8 cellular contexts compared by ENCODE assay signal in the genomic region with DNA sequence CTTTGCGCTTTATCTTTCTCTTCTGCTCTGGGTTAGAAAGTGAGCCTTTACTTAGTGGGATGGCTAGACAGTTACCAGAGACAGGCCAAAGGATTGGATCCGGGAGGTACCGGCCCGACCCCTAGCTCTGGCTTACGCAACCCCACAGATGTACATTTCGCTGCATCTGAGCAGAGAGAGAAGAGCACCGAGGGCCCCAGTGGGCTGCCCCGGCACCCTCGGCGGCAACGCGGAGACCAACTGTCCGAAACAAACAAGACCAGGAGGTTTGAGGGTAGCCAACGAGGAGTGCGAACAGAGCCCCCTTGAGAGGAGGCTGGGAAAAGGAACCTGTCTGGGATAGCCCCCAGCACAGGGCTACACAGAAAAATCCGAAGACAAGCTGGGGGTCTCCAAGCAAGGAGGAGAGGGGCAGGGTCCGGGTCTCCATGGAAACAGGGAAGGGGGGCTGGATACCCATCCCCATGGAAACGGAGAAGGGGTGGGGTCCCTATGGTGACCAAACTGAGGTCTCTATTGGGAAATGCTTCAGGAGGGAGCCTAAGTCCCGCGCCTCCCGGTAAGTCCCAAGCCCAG. TPM values are rescaled to one million over a fixed set of nuclear protein-coding genes. Genes with fewer than 3 reads are reported as not detected.
DNase-seq lines count a peak whose midpoint lies in the region; ATAC-seq, FAIRE-seq and TF ChIP-seq lines count a peak whose summit lies in the region.

No MANE protein-coding gene starts in this region.

- ATAC-seq in GM21576 (IDR thresholded peaks at IDR 0.05; ENCODE audit: unreplicated experiment) (peak; percentile 25), HepG2 (peak; percentile 10)

- in situ Hi-C loops in HepG2 (cut with HindIII; ENCODE audit: extremely low pct_ligation_motif_present, low pct_unique_long_range_greater_than_20kb): loop anchor here (5.0 kb wide), 1 partner anchor 47 kb away; no protein-coding TSS in a partner anchor

- CTCF ChIA-PET in HepG2 (lab: Yijun Ruan, JAX; ENCODE audit: low intra/inter-chr PET ratio, low total read pairs): no interaction called here

- intact Hi-C loops in HepG2 (cut with micrococcal nuclease; ENCODE audit: unreplicated experiment): loop anchor here (1.0 kb wide), 1 partner anchor 52 kb away; the partner anchor contains the start of gene C1orf122

- H3K27me3 ChIP-seq in HepG2 (ENCODE audit: control insufficient read depth in 1 of 2, insufficient read depth in 2 of 2, low read length in 2 of 2): peaks cover 0 to 5% of the 10 kb centered on the region in 2 experiments; a peak in 2 of 5 replicates
- H3K27me3 ChIP-seq in thymus (ENCODE audit: control insufficient read depth, insufficient read depth): no peaks in the 10 kb centered on the region

- H3K9me3 ChIP-seq in HepG2 (ENCODE audit: low read length) (no peaks in the 10 kb centered on the region), thymus (ENCODE audit: control insufficient read depth) (no peaks in the 10 kb centered on the region)

- peak; percentile 54 for DNase-seq in COLO668 (lab: John Stamatoyannopoulos, UW; ENCODE audit: unreplicated experiment)
- peak; percentile 26 for DNase-seq in MV-4-11 (lab: John Stamatoyannopoulos, UW)
- peak; percentile 31 to 47 for DNase-seq in cardiac fibroblast (ENCODE audit: low read depth in 2 of 2)
- DNase-seq in HepG2 (ENCODE audit: low spot score): no peak
- DNase-seq in ecto neural progenitor cell (ENCODE audit: low spot score): no peak
- no peak for DNase-seq in SW 1271 (lab: John Stamatoyannopoulos, UW)

- peak overlapping the region; percentile 89 to 93 for H3K4me3 ChIP-seq in cardiac fibroblast (replicated peaks in 1 of 2; ENCODE audit: low read depth in 2 of 2, low read length in 2 of 2)
- H3K4me3 ChIP-seq in HepG2 (replicated peaks in 1 of 3; ENCODE audit: insufficient read depth in 1 of 3, low read depth in 2 of 3, low read length in 3 of 3): peak overlapping the region; percentile 92 to 99 (median 99)
- peak overlapping the region; percentile 84 for H3K4me3 ChIP-seq in thymus (ENCODE audit: low read length)

- TF ChIP-seq RAD21 in HepG2 (CRISPR knock-in tag; IDR thresholded peaks at IDR 0.05): no peak

- no peak for TF ChIP-seq POLR2A in HepG2 (IDR thresholded peaks at IDR 0.05; ENCODE audit: insufficient read depth in 1 of 2, low read depth in 2 of 2, low read length in 2 of 2)

- H3K27ac ChIP-seq in HepG2 (ENCODE audit: extremely low read length, insufficient read depth, low read length) (peak overlapping the region; percentile 65), thymus (ENCODE audit: low read depth) (peak overlapping the region; percentile 89)

- H3K4me2 ChIP-seq in HepG2 (ENCODE audit: low read depth, low read length): peak overlapping the region; percentile 81

- 2% methylated on average over 19 of the region's 21 CpGs for WGBS in HepG2 (ENCODE audit: low lambda C conversion rate)
- 3% methylated on average over 21 of the region's 21 CpGs for WGBS in thymus

- FAIRE-seq in HepG2 (lab: Jason Lieb, UNC): no peak

- peaks cover 27% of the 10 kb centered on the region for H3K4me1 ChIP-seq in HepG2 (ENCODE audit: insufficient read depth, low read length)
- H3K4me1 ChIP-seq in thymus (ENCODE audit: control insufficient read depth, insufficient read depth, low read length): peaks cover 6% of the 10 kb centered on the region

- no peak overlapping the region for H2AFZ ChIP-seq in HepG2 (ENCODE audit: low read length)

- H3K79me2 ChIP-seq in HepG2 (ENCODE audit: insufficient read depth, low read length): peaks cover 19% of the 10 kb centered on the region

- no peak for TF ChIP-seq EP300 in HepG2 (IDR thresholded peaks at IDR 0.05; ENCODE audit: low read depth in 2 of 2, low read length in 2 of 2)
- TF ChIP-seq EP300 in HepG2 (CRISPR knock-in tag; IDR thresholded peaks at IDR 0.05; ENCODE audit: borderline replicate concordance): no peak

- H4K20me1 ChIP-seq in HepG2 (ENCODE audit: insufficient read depth, low read length): no peaks in the 10 kb centered on the region

- peaks cover 3 to 14% of the 10 kb centered on the region in 2 experiments; a peak in 4 of 5 replicates for H3K36me3 ChIP-seq in HepG2 (replicated peaks in 1 of 2; ENCODE audit: control insufficient read depth in 1 of 2, insufficient read depth in 2 of 2, low read length in 2 of 2)
- peaks cover 16% of the 10 kb centered on the region for H3K36me3 ChIP-seq in thymus (ENCODE audit: control insufficient read depth, insufficient read depth)

- POLR2A ChIA-PET in HepG2 (lab: Yijun Ruan, JAX): interaction anchor here (0.9 to 1.6 kb wide), 15 partner anchors 8 to 384 kb away, joined by 3 to 19 read pairs (median 4); partner anchors contain the start of genes C1orf122, CDCA8, GNL2 and YRDC

- peak overlapping the region; percentile 84 for H3K9ac ChIP-seq in HepG2 (ENCODE audit: insufficient read depth, low read depth, low read length)

- TSS peak; percentile 58 for BruUV-seq in HepG2 (replicated peaks; lab: Mats Ljungman, UMichigan)

- TF ChIP-seq CTCF in cardiac fibroblast (IDR thresholded peaks at IDR 0.05; ENCODE audit: low read depth, low read length): no peak
- no peak for TF ChIP-seq CTCF in HepG2 (CRISPR knock-in tag; IDR thresholded peaks at IDR 0.05)

RNA-seq across cellular contexts. Expression of gene MTF1, which starts 0.4 kb away (rescaled TPM):
- total RNA-seq in HepG2 (2016; rRNA removed; fragmentation: Illumina TruSeq; extraction: Trizol): 3.3 and 7.2 TPM in 2 replicates
- total RNA-seq in HepG2 (2016; cell fraction: cytosol; rRNA removed; fragmentation: Illumina TruSeq; extraction: Trizol; ENCODE audit: low read depth): 0.44 and 1.0 TPM in 2 replicates
- 1.8 and 3.4 TPM in 2 replicates for total RNA-seq in HepG2 (2016; cell fraction: insoluble cytoplasmic fraction; rRNA removed; fragmentation: Illumina TruSeq; extraction: Trizol)
- total RNA-seq in HepG2 (2016; cell fraction: membrane; rRNA removed; fragmentation: Illumina TruSeq; extraction: Trizol): 1.5 and 2.7 TPM in 2 replicates
- 6.9 and 7.9 TPM in 2 replicates for total RNA-seq in HepG2 (2016; cell fraction: nucleus; rRNA removed; fragmentation: Illumina TruSeq; extraction: Trizol)
- polyA plus RNA-seq in HepG2 (2011; rRNA removed) (2.4 and 2.6 TPM in 2 replicates), thymus (3.1 TPM)
- 1.9 and 2.1 TPM in 2 replicates for polyA plus RNA-seq in HepG2 (2011; cell fraction: cytosol; rRNA removed)
- polyA plus RNA-seq in HepG2 (2011; cell fraction: nucleus; rRNA removed): 2.3 and 4.5 TPM in 2 replicates
- 2.0 TPM in 2 replicates for polyA plus RNA-seq in HepG2 (2012)
- 0.36 and 0.66 TPM in 2 replicates for polyA plus RNA-seq in HepG2 (2016; cell fraction: cytosol; fragmentation: Illumina TruSeq; extraction: Trizol; ENCODE audit: low read depth)
- 3.2 and 3.4 TPM in 2 replicates for polyA plus RNA-seq in HepG2 (2016; cell fraction: insoluble cytoplasmic fraction; fragmentation: Illumina TruSeq; extraction: Trizol; ENCODE audit: low read depth)
- 0.65 and 2.4 TPM in 2 replicates for polyA plus RNA-seq in HepG2 (2016; cell fraction: membrane; fragmentation: Illumina TruSeq; extraction: Trizol; ENCODE audit: low read depth)
- 5.6 and 7.1 TPM in 2 replicates for polyA plus RNA-seq in HepG2 (2016; cell fraction: nucleus; fragmentation: Illumina TruSeq; extraction: Trizol; ENCODE audit: insufficient read depth, low read depth)
- 5.0 and 11.1 TPM in 2 replicates for polyA minus RNA-seq in HepG2 (2011; rRNA and poly(A)+ RNA removed; ENCODE audit: low replicate concordance)
- 1.8 and 2.0 TPM in 2 replicates for polyA minus RNA-seq in HepG2 (2011; cell fraction: cytosol; rRNA and poly(A)+ RNA removed)
- 4.0 and 4.5 TPM in 2 replicates for polyA minus RNA-seq in HepG2 (2011; cell fraction: nucleus; rRNA and poly(A)+ RNA removed)

RNA-seq across cellular contexts. Expression of gene YRDC, which starts 51.0 kb away (rescaled TPM):
- total RNA-seq in HepG2 (2016; rRNA removed; fragmentation: Illumina TruSeq; extraction: Trizol): 29.2 and 31.8 TPM in 2 replicates
- 7.1 and 8.4 TPM in 2 replicates for total RNA-seq in HepG2 (2016; cell fraction: cytosol; rRNA removed; fragmentation: Illumina TruSeq; extraction: Trizol; ENCODE audit: low read depth)
- 29.8 and 34.9 TPM in 2 replicates for total RNA-seq in HepG2 (2016; cell fraction: insoluble cytoplasmic fraction; rRNA removed; fragmentation: Illumina TruSeq; extraction: Trizol)
- total RNA-seq in HepG2 (2016; cell fraction: membrane; rRNA removed; fragmentation: Illumina TruSeq; extraction: Trizol): 18.8 and 18.9 TPM in 2 replicates
- 15.6 and 16.7 TPM in 2 replicates for total RNA-seq in HepG2 (2016; cell fraction: nucleus; rRNA removed; fragmentation: Illumina TruSeq; extraction: Trizol)
- polyA plus RNA-seq in HepG2 (2011; rRNA removed) (25.4 and 27.5 TPM in 2 replicates), thymus (13.3 TPM)
- polyA plus RNA-seq in HepG2 (2011; cell fraction: cytosol; rRNA removed): 25.6 and 26.2 TPM in 2 replicates
- 8.3 and 10.1 TPM in 2 replicates for polyA plus RNA-seq in HepG2 (2011; cell fraction: nucleus; rRNA removed)
- polyA plus RNA-seq in HepG2 (2012): 17.1 and 21.1 TPM in 2 replicates
- 5.9 and 6.1 TPM in 2 replicates for polyA plus RNA-seq in HepG2 (2016; cell fraction: cytosol; fragmentation: Illumina TruSeq; extraction: Trizol; ENCODE audit: low read depth)
- polyA plus RNA-seq in HepG2 (2016; cell fraction: insoluble cytoplasmic fraction; fragmentation: Illumina TruSeq; extraction: Trizol; ENCODE audit: low read depth): 27.0 and 29.5 TPM in 2 replicates
- 11.3 and 12.8 TPM in 2 replicates for polyA plus RNA-seq in HepG2 (2016; cell fraction: membrane; fragmentation: Illumina TruSeq; extraction: Trizol; ENCODE audit: low read depth)
- polyA plus RNA-seq in HepG2 (2016; cell fraction: nucleus; fragmentation: Illumina TruSeq; extraction: Trizol; ENCODE audit: insufficient read depth, low read depth): 22.9 and 23.8 TPM in 2 replicates
- polyA minus RNA-seq in HepG2 (2011; rRNA and poly(A)+ RNA removed; ENCODE audit: low replicate concordance): 25.1 and 31.1 TPM in 2 replicates
- 9.3 and 10.2 TPM in 2 replicates for polyA minus RNA-seq in HepG2 (2011; cell fraction: cytosol; rRNA and poly(A)+ RNA removed)
- 9.0 and 9.7 TPM in 2 replicates for polyA minus RNA-seq in HepG2 (2011; cell fraction: nucleus; rRNA and poly(A)+ RNA removed)

RNA-seq across cellular contexts. Expression of gene C1orf122, which starts 51.4 kb away (rescaled TPM):
- total RNA-seq in HepG2 (2016; rRNA removed; fragmentation: Illumina TruSeq; extraction: Trizol): 31.3 and 40.6 TPM in 2 replicates
- total RNA-seq in HepG2 (2016; cell fraction: cytosol; rRNA removed; fragmentation: Illumina TruSeq; extraction: Trizol; ENCODE audit: low read depth): 37.4 and 51.2 TPM in 2 replicates
- 33.4 and 38.2 TPM in 2 replicates for total RNA-seq in HepG2 (2016; cell fraction: insoluble cytoplasmic fraction; rRNA removed; fragmentation: Illumina TruSeq; extraction: Trizol)
- total RNA-seq in HepG2 (2016; cell fraction: membrane; rRNA removed; fragmentation: Illumina TruSeq; extraction: Trizol): 37.7 and 50.5 TPM in 2 replicates
- total RNA-seq in HepG2 (2016; cell fraction: nucleus; rRNA removed; fragmentation: Illumina TruSeq; extraction: Trizol): 16.9 and 21.8 TPM in 2 replicates
- 18.7 and 25.1 TPM in 2 replicates for polyA plus RNA-seq in HepG2 (2011; rRNA removed)
- polyA plus RNA-seq in HepG2 (2011; cell fraction: cytosol; rRNA removed): 20.0 and 25.3 TPM in 2 replicates
- 28.5 and 29.9 TPM in 2 replicates for polyA plus RNA-seq in HepG2 (2011; cell fraction: nucleus; rRNA removed)
- polyA plus RNA-seq in HepG2 (2012): 7.0 and 10.9 TPM in 2 replicates
- polyA plus RNA-seq in HepG2 (2016; cell fraction: cytosol; fragmentation: Illumina TruSeq; extraction: Trizol; ENCODE audit: low read depth): 48.7 and 56.2 TPM in 2 replicates
- polyA plus RNA-seq in HepG2 (2016; cell fraction: insoluble cytoplasmic fraction; fragmentation: Illumina TruSeq; extraction: Trizol; ENCODE audit: low read depth): 31.4 and 33.0 TPM in 2 replicates
- polyA plus RNA-seq in HepG2 (2016; cell fraction: membrane; fragmentation: Illumina TruSeq; extraction: Trizol; ENCODE audit: low read depth): 37.2 and 37.9 TPM in 2 replicates
- 32.9 and 35.0 TPM in 2 replicates for polyA plus RNA-seq in HepG2 (2016; cell fraction: nucleus; fragmentation: Illumina TruSeq; extraction: Trizol; ENCODE audit: insufficient read depth, low read depth)
- 8.2 and 11.5 TPM in 2 replicates for polyA minus RNA-seq in HepG2 (2011; rRNA and poly(A)+ RNA removed; ENCODE audit: low replicate concordance)
- 9.6 TPM in 2 replicates for polyA minus RNA-seq in HepG2 (2011; cell fraction: cytosol; rRNA and poly(A)+ RNA removed)
- polyA minus RNA-seq in HepG2 (2011; cell fraction: nucleus; rRNA and poly(A)+ RNA removed): 6.6 and 7.0 TPM in 2 replicates
- 33.0 TPM for polyA plus RNA-seq in thymus

Comparison
In these comparisons a context has a peak if more than half of its experiments do, and no peak if none do; other contexts are left out.
1. DNase-seq: peak in COLO668 (single experiment), MV-4-11 (single experiment) and cardiac fibroblast (2 of 2); none in HepG2 (single experiment), ecto neural progenitor cell (single experiment) and SW 1271 (0 of 2).
2. Peak in every context shown above with its lines, with median percentiles within 50 percentile points of each other: H3K4me3 ChIP-seq.